ENCODE assay signal across 2 cellular contexts in genomic region chr1:32915766-32916455, GRCh38.
TF ChIP-seq lines count a peak whose summit lies in the region.

No MANE protein-coding gene starts in this region.

TF ChIP-seq in IMR-90, 13 proteins besides CTCF, POLR2A, EP300 and RAD21:
- TF ChIP-seq CEBPB (IDR thresholded peaks at IDR 0.05; ENCODE audit: low read depth, low read length) = peak; percentile 46; the same call in 1 of the 2 replicates
- no peak for TF ChIP-seq MAFK (IDR thresholded peaks at IDR 0.05; ENCODE audit: low read depth, low read length)

TF ChIP-seq in GM12878, 131 proteins besides CTCF, POLR2A, EP300 and RAD21:
- TF ChIP-seq MEF2B (IDR thresholded peaks at IDR 0.05; ENCODE audit: partially characterized antibody, poor library complexity, severe bottlenecking) (peak; percentile 45), BCL11A (IDR thresholded peaks at IDR 0.05; ENCODE audit: low read depth, low read length) (peak; percentile 84), ZNF592 (IDR thresholded peaks at IDR 0.05) (no peak), STAT3 (IDR thresholded peaks at IDR 0.05; ENCODE audit: low read depth, low read length) (no peak), RUNX3 (IDR thresholded peaks at IDR 0.05; ENCODE audit: low read length) (0 out of 2 replicates have a peak, but pooled peaks have one; percentile 14), ZBTB11 (CRISPR knock-in tag; IDR thresholded peaks at IDR 0.05) (no peak), BACH1 (IDR thresholded peaks at IDR 0.05; ENCODE audit: borderline replicate concordance) (no peak), IKZF1 (conservative IDR thresholded peaks at IDR 0.05) (no peak), MYB (IDR thresholded peaks at IDR 0.05; ENCODE audit: borderline replicate concordance, low read depth, low read length) (no peak), MXI1 (IDR thresholded peaks at IDR 0.05; ENCODE audit: low read depth, low read length) (no peak), SMAD5 (IDR thresholded peaks at IDR 0.05; ENCODE audit: low read depth) (no peak), EGR1 (IDR thresholded peaks at IDR 0.05; ENCODE audit: borderline replicate concordance in 1 of 2, low read depth in 2 of 2, low read length in 2 of 2) (no peak), SREBF2 (IDR thresholded peaks at IDR 0.05; ENCODE audit: low read length) (no peak), CBFB (IDR thresholded peaks at IDR 0.05; ENCODE audit: low read depth) (no peak), SRF (IDR thresholded peaks at IDR 0.05; ENCODE audit: low read depth in 2 of 2, low read length in 2 of 2) (no peak), BHLHE40 (IDR thresholded peaks at IDR 0.05; ENCODE audit: borderline replicate concordance in 1 of 2, low read depth in 2 of 2, low read length in 1 of 2) (peak; percentile 29 to 38; a peak in 1 of 4 replicates), SUZ12 (IDR thresholded peaks at IDR 0.05; ENCODE audit: unreplicated experiment) (no peak), CHD4 (IDR thresholded peaks at IDR 0.05) (no peak)
- TF ChIP-seq, protein P1, sequence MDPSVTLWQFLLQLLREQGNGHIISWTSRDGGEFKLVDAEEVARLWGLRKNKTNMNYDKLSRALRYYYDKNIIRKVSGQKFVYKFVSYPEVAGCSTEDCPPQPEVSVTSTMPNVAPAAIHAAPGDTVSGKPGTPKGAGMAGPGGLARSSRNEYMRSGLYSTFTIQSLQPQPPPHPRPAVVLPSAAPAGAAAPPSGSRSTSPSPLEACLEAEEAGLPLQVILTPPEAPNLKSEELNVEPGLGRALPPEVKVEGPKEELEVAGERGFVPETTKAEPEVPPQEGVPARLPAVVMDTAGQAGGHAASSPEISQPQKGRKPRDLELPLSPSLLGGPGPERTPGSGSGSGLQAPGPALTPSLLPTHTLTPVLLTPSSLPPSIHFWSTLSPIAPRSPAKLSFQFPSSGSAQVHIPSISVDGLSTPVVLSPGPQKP (IDR thresholded peaks at IDR 0.05; ENCODE audit: low read depth, low read length) = no peak
- TF ChIP-seq, protein P2, sequence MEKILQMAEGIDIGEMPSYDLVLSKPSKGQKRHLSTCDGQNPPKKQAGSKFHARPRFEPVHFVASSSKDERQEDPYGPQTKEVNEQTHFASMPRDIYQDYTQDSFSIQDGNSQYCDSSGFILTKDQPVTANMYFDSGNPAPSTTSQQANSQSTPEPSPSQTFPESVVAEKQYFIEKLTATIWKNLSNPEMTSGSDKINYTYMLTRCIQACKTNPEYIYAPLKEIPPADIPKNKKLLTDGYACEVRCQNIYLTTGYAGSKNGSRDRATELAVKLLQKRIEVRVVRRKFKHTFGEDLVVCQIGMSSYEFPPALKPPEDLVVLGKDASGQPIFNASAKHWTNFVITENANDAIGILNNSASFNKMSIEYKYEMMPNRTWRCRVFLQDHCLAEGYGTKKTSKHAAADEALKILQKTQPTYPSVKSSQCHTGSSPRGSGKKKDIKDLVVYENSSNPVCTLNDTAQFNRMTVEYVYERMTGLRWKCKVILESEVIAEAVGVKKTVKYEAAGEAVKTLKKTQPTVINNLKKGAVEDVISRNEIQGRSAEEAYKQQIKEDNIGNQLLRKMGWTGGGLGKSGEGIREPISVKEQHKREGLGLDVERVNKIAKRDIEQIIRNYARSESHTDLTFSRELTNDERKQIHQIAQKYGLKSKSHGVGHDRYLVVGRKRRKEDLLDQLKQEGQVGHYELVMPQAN (conservative IDR thresholded peaks at IDR 0.05) = no peak
- TF ChIP-seq, protein P3, sequence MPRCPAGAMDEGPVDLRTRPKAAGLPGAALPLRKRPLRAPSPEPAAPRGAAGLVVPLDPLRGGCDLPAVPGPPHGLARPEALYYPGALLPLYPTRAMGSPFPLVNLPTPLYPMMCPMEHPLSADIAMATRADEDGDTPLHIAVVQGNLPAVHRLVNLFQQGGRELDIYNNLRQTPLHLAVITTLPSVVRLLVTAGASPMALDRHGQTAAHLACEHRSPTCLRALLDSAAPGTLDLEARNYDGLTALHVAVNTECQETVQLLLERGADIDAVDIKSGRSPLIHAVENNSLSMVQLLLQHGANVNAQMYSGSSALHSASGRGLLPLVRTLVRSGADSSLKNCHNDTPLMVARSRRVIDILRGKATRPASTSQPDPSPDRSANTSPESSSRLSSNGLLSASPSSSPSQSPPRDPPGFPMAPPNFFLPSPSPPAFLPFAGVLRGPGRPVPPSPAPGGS (IDR thresholded peaks at IDR 0.05; ENCODE audit: borderline replicate concordance, insufficient read depth, low read depth, low read length, poor library complexity, severe bottlenecking) = no peak
